Comparison of ENCODE assay signal across 12 cellular contexts in genomic region chr4:86443495-86443894, GRCh38.
"Had no signal": no experiment of that assay in that cellular context is flagged by ENCODE, and none has a peak within 500 bp of the region (broad histone marks: within the 10 kb centered on the region; RNA-seq: fewer than 3 reads in every experiment).

No MANE protein-coding gene starts in this region.

- H3K27ac ChIP-seq: body of pancreas, lower lobe of right lung, testis had no signal

- H3K9me3 ChIP-seq: body of pancreas, lower lobe of right lung, testis had no signal

- H3K36me3 ChIP-seq: lower lobe of right lung had no signal

- H3K27me3 ChIP-seq: body of pancreas, testis had no signal

- DNase-seq: activated CD4-positive, alpha-beta T cell treated with anti-CD3 and anti-CD28 coated beads for 48 hours; activated CD8-positive, alpha-beta T cell treated with anti-CD3 and anti-CD28 coated beads, Interleukin-2, amount 10 ng/mL, durations not matched to agents 7 days and 5 days; activated naive CD4-positive, alpha-beta T cell treated with anti-CD3 and anti-CD28 coated beads, Interleukin-2, amount 10 ng/mL, durations not matched to agents 7 days and 5 days; glutamatergic neuron; immature natural killer cell; lower lobe of right lung; natural killer cell; stimulated activated CD4-positive, alpha-beta T cell treated with anti-CD3 and anti-CD28 coated beads, Interleukin-12 subunit alpha, Interleukin-12 subunit beta, amount 100 ng/mL, for 4 hours; stimulated activated naive CD4-positive, alpha-beta T cell treated with Interleukin-2 at 50 U/mL for 16 hours; testis had no signal

- H3K36me3 Mint-ChIP-seq: activated naive CD4-positive, alpha-beta T cell treated with anti-CD3 and anti-CD28 coated beads, Interleukin-2, amount 10 ng/mL, durations not matched to agents 7 days and 5 days; natural killer cell had no signal

- H3K27me3 Mint-ChIP-seq: activated naive CD4-positive, alpha-beta T cell treated with anti-CD3 and anti-CD28 coated beads, Interleukin-2, amount 10 ng/mL, durations not matched to agents 7 days and 5 days; central memory CD8-positive, alpha-beta T cell had no signal

- H3K4me3 ChIP-seq: body of pancreas, lower lobe of right lung, testis had no signal

- H3K9me3 Mint-ChIP-seq: activated naive CD4-positive, alpha-beta T cell treated with anti-CD3 and anti-CD28 coated beads, Interleukin-2, amount 10 ng/mL, durations not matched to agents 7 days and 5 days had no signal

- ATAC-seq: activated CD8-positive, alpha-beta T cell treated with anti-CD3 and anti-CD28 coated beads, Interleukin-2, amount 10 ng/mL, durations not matched to agents 7 days and 5 days; body of pancreas; lower lobe of right lung; natural killer cell had no signal

- H3K4me1 ChIP-seq: body of pancreas, lower lobe of right lung, testis had no signal

- H3K27ac Mint-ChIP-seq: activated CD8-positive, alpha-beta T cell treated with anti-CD3 and anti-CD28 coated beads, Interleukin-2, amount 10 ng/mL, durations not matched to agents 7 days and 5 days; activated naive CD4-positive, alpha-beta T cell treated with anti-CD3 and anti-CD28 coated beads, Interleukin-2, amount 10 ng/mL, durations not matched to agents 7 days and 5 days; immature natural killer cell; natural killer cell had no signal

- H3K4me1 Mint-ChIP-seq: activated naive CD4-positive, alpha-beta T cell treated with anti-CD3 and anti-CD28 coated beads, Interleukin-2, amount 10 ng/mL, durations not matched to agents 7 days and 5 days; central memory CD8-positive, alpha-beta T cell; immature natural killer cell; natural killer cell had no signal

- H3K4me3 Mint-ChIP-seq: activated CD8-positive, alpha-beta T cell treated with anti-CD3 and anti-CD28 coated beads, Interleukin-2, amount 10 ng/mL, durations not matched to agents 7 days and 5 days; activated naive CD4-positive, alpha-beta T cell treated with anti-CD3 and anti-CD28 coated beads, Interleukin-2, amount 10 ng/mL, durations not matched to agents 7 days and 5 days; central memory CD8-positive, alpha-beta T cell; immature natural killer cell; natural killer cell had no signal
